In genomic region chr15:51828621-51829359, GRCh38 we compare ENCODE assay signal across 8 cellular contexts. TPM values are rescaled to one million over a fixed set of nuclear protein-coding genes. Genes with fewer than 3 reads are reported as not detected.
DNase-seq lines count a peak whose midpoint lies in the region; ATAC-seq, FAIRE-seq and TF ChIP-seq lines count a peak whose summit lies in the region.

No MANE protein-coding gene starts in this region.

- dilution Hi-C loops in keratinocyte (cut with MboI; ENCODE audit: extremely low pct_ligation_motif_present, low sequenced_read_pairs), result no loop called here

- peak overlapping the region; percentile 86 to 94 for H3K4me3 Mint-ChIP-seq in activated T-cell treated with anti-CD3 and anti-CD28 coated beads, Interleukin-2, amount 50 U/mL, for 72 hours
- peak overlapping the region; percentile 98 for H3K4me3 Mint-ChIP-seq in activated CD8-positive, alpha-beta T cell treated with anti-CD3 and anti-CD28 coated beads, Interleukin-2, amount 10 ng/mL, durations not matched to agents 7 days and 5 days

- H3K27me3 ChIP-seq in keratinocyte (ENCODE audit: control insufficient read depth, extremely low read depth, insufficient read depth, low read length), result no peaks in the 10 kb centered on the region
- H3K27me3 ChIP-seq in thoracic aorta (replicated peaks; ENCODE audit: insufficient read depth), result no peaks in the 10 kb centered on the region

- peaks cover 46% of the 10 kb centered on the region for H3K4me1 Mint-ChIP-seq in activated T-cell treated with anti-CD3 and anti-CD28 coated beads, Interleukin-2, amount 50 U/mL, for 72 hours (ENCODE audit: low read depth)
- peaks cover 37% of the 10 kb centered on the region for H3K4me1 Mint-ChIP-seq in activated CD8-positive, alpha-beta T cell treated with anti-CD3 and anti-CD28 coated beads, Interleukin-2, amount 10 ng/mL, durations not matched to agents 7 days and 5 days (ENCODE audit: low read depth)

- H3K36me3 ChIP-seq in keratinocyte (ENCODE audit: control insufficient read depth in 2 of 2, extremely low read depth in 1 of 2, insufficient read depth in 2 of 2, low read length in 2 of 2), result peaks cover 2 to 3% of the 10 kb centered on the region in 2 experiments
- no peaks in the 10 kb centered on the region for H3K36me3 ChIP-seq in thoracic aorta

- no peak for DNase-seq in activated T-cell treated with anti-CD3 and anti-CD28 coated beads, Interleukin-2, amount 50 U/mL, for 72 hours
- no peak for DNase-seq in activated T-cell treated with anti-CD3 and anti-CD28 coated beads for 4 hours
- DNase-seq in activated CD8-positive, alpha-beta T cell treated with anti-CD3 and anti-CD28 coated beads, Interleukin-2, amount 10 ng/mL, durations not matched to agents 7 days and 5 days, result no peak
- peak; percentile 73 for DNase-seq in keratinocyte (ENCODE audit: low read depth, low spot score)
- DNase-seq in thoracic aorta (ENCODE audit: low spot score), result no peak
- DNase-seq in NCI-H2029 treated with DMSO at 0.1 percent for 48 hours (lab: John Stamatoyannopoulos, UW), result no peak
- no peak for DNase-seq in occipital lobe (lab: John Stamatoyannopoulos, UW)

- CTCF ChIA-PET in activated CD8-positive, alpha-beta T cell treated with anti-CD3 and anti-CD28 coated beads, Interleukin-2, amount 10 ng/mL, durations not matched to agents 7 days and 5 days (lab: Charles Lee), result interaction anchor here (1.2 to 2.4 kb wide), 2 partner anchors 10 to 52 kb away, joined by 3 to 12 read pairs; no protein-coding TSS in a partner anchor

- H3K27ac Mint-ChIP-seq in activated T-cell treated with anti-CD3 and anti-CD28 coated beads, Interleukin-2, amount 50 U/mL, for 72 hours, result peak overlapping the region; percentile 83
- H3K27ac Mint-ChIP-seq in activated CD8-positive, alpha-beta T cell treated with anti-CD3 and anti-CD28 coated beads, Interleukin-2, amount 10 ng/mL, durations not matched to agents 7 days and 5 days, result no peak overlapping the region

- H3K4me2 ChIP-seq in keratinocyte (ENCODE audit: control insufficient read depth, extremely low read depth, insufficient read depth, low read depth, low read length), result peak overlapping the region; percentile 84

- H3K27ac ChIP-seq in keratinocyte (ENCODE audit: control insufficient read depth, insufficient read depth, low read length) (peak overlapping the region; percentile 98), thoracic aorta (peak overlapping the region; percentile 76 to 77)

- peak; percentile 93 for FAIRE-seq in keratinocyte (lab: Jason Lieb, UNC)

- peak overlapping the region; percentile 94 for H3K9ac ChIP-seq in keratinocyte (ENCODE audit: control insufficient read depth, extremely low read depth, insufficient read depth, low read length)

- H3K27me3 Mint-ChIP-seq in activated T-cell treated with anti-CD3 and anti-CD28 coated beads, Interleukin-2, amount 50 U/mL, for 72 hours (ENCODE audit: low read depth), result no peaks in the 10 kb centered on the region
- peaks cover 14% of the 10 kb centered on the region for H3K27me3 Mint-ChIP-seq in activated CD8-positive, alpha-beta T cell treated with anti-CD3 and anti-CD28 coated beads, Interleukin-2, amount 10 ng/mL, durations not matched to agents 7 days and 5 days (ENCODE audit: low read depth)

- H3K9me3 ChIP-seq in keratinocyte (ENCODE audit: control insufficient read depth, low read depth, low read length) (no peaks in the 10 kb centered on the region), thoracic aorta (no peaks in the 10 kb centered on the region)

- H2AFZ ChIP-seq in keratinocyte (ENCODE audit: control insufficient read depth, low read length), result peak overlapping the region; percentile 39

- no peaks in the 10 kb centered on the region for H3K9me1 ChIP-seq in keratinocyte (ENCODE audit: control insufficient read depth, extremely low read depth, insufficient read depth, low read length)

- peaks cover 46% of the 10 kb centered on the region for H3K4me1 ChIP-seq in keratinocyte (ENCODE audit: control insufficient read depth, extremely low read depth, insufficient read depth, low read length)
- peaks cover 18 to 31% of the 10 kb centered on the region in 2 donors for H3K4me1 ChIP-seq in thoracic aorta (ENCODE audit: control insufficient read depth in 1 of 2, low read depth in 2 of 2)

- no peaks in the 10 kb centered on the region for H3K9me3 Mint-ChIP-seq in activated T-cell treated with anti-CD3 and anti-CD28 coated beads, Interleukin-2, amount 50 U/mL, for 72 hours
- no peaks in the 10 kb centered on the region for H3K9me3 Mint-ChIP-seq in activated CD8-positive, alpha-beta T cell treated with anti-CD3 and anti-CD28 coated beads, Interleukin-2, amount 10 ng/mL, durations not matched to agents 7 days and 5 days (ENCODE audit: insufficient read depth)

- peaks cover 0 to 1% of the 10 kb centered on the region in 2 donors for H3K36me3 Mint-ChIP-seq in activated T-cell treated with anti-CD3 and anti-CD28 coated beads, Interleukin-2, amount 50 U/mL, for 72 hours (ENCODE audit: insufficient read depth in 2 of 2)
- peaks cover 8% of the 10 kb centered on the region for H3K36me3 Mint-ChIP-seq in activated CD8-positive, alpha-beta T cell treated with anti-CD3 and anti-CD28 coated beads, Interleukin-2, amount 10 ng/mL, durations not matched to agents 7 days and 5 days (ENCODE audit: low read depth)

- TF ChIP-seq CTCF in keratinocyte (optimal IDR thresholded peaks at IDR 0.05 in 1 of 3, IDR thresholded peaks at IDR 0.05 in 1 of 3, conservative IDR thresholded peaks at IDR 0.05 in 1 of 3; ENCODE audit: extremely low read depth in 1 of 3, insufficient read depth in 2 of 3, low read length in 3 of 3) (no peak), thoracic aorta (IDR thresholded peaks at IDR 0.05) (no peak)

- POLR2A ChIA-PET in activated CD8-positive, alpha-beta T cell treated with anti-CD3 and anti-CD28 coated beads, Interleukin-2, amount 10 ng/mL, durations not matched to agents 7 days and 5 days (lab: Charles Lee), result interaction anchor here (1.2 to 3.2 kb wide), 2 partner anchors 11 to 59 kb away, joined by 3 to 17 read pairs; no protein-coding TSS in a partner anchor

- H3K79me2 ChIP-seq in keratinocyte (ENCODE audit: control insufficient read depth, insufficient read depth, low read length), result peaks cover 42% of the 10 kb centered on the region

- no peak for ATAC-seq in activated T-cell treated with anti-CD3 and anti-CD28 coated beads, Interleukin-2, amount 50 U/mL, for 72 hours (replicated peaks in 1 of 2)
- ATAC-seq in activated CD8-positive, alpha-beta T cell treated with anti-CD3 and anti-CD28 coated beads, Interleukin-2, amount 10 ng/mL, durations not matched to agents 7 days and 5 days, result no peak
- ATAC-seq in thoracic aorta (ENCODE audit: insufficient number of reproducible peaks, low FRiP score, low read depth), result no peak
- no peak for ATAC-seq in GM18907 (IDR thresholded peaks at IDR 0.05; ENCODE audit: unreplicated experiment)

- H3K4me3 ChIP-seq in keratinocyte (ENCODE audit: control insufficient read depth in 2 of 3, extremely low read depth in 1 of 3, insufficient read depth in 2 of 3, low read depth in 1 of 3, low read length in 3 of 3) (peak overlapping the region; percentile 68 to 95 (median 94)), thoracic aorta (peak overlapping the region; percentile 74)

- H4K20me1 ChIP-seq in keratinocyte (ENCODE audit: control insufficient read depth, extremely low read depth, insufficient read depth, low read length), result peaks cover 10% of the 10 kb centered on the region

RNA-seq across cellular contexts. Expression of gene TMOD3, which starts 0.7 kb away (rescaled TPM):
- 10 to 100 TPM; 48.6 to 55.1 TPM for total RNA-seq in activated T-cell treated with anti-CD3 and anti-CD28 coated beads, Interleukin-2, amount 50 U/mL, for 72 hours
- 10 to 100 TPM; 73.8 to 74.1 TPM for total RNA-seq in activated CD8-positive, alpha-beta T cell treated with anti-CD3 and anti-CD28 coated beads, Interleukin-2, amount 10 ng/mL, durations not matched to agents 7 days and 5 days
- 48.4 to 100 TPM (median 50.2 TPM) in 3 replicates for polyA plus RNA-seq in keratinocyte
- polyA plus RNA-seq in keratinocyte (2011; ENCODE audit: low read depth), result 249 TPM
- 50.3 and 97.3 TPM in 2 replicates for polyA plus RNA-seq in keratinocyte (2011; cell fraction: cytosol; rRNA removed)
- 66.1 and 71.0 TPM in 2 replicates for polyA plus RNA-seq in keratinocyte (2011; cell fraction: nucleus; rRNA removed)
- polyA plus RNA-seq in keratinocyte (2012; ENCODE audit: low replicate concordance), result 59.4 and 66.5 TPM in 2 replicates
- polyA minus RNA-seq in keratinocyte, result 20.2 to 107 TPM (median 32.1 TPM) in 3 replicates
- 36.8 TPM for polyA minus RNA-seq in keratinocyte (2011; cell fraction: cytosol; rRNA and poly(A)+ RNA removed)
- 46.0 and 118 TPM in 2 replicates for polyA minus RNA-seq in keratinocyte (2011; cell fraction: nucleus; rRNA and poly(A)+ RNA removed)
- total RNA-seq in thoracic aorta (10 to 100 TPM; 27.3 to 38.1 TPM), occipital lobe (81.7 TPM)
